22 cellular contexts compared by ENCODE assay signal in the genomic region with DNA sequence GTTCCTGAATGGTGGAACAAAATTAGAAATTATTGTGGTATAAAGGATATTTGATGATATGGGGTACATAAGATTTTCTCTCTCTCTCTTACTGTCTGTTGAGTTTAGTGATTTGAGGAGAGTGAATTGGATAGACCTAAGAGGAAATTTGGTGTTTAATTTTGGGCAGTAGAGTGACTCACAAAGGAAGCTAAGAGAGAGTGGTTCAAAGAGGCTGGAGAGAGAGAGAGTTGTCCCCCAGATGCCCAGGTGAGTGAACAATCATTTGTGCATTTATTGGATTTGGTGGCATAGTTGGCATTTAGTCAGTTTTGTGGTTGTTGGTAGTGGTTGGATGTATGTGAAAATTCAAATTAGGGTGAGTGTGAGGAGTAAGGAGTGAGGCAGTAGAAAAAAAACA.
"Had no signal": no experiment of that assay in that cellular context is flagged by ENCODE, and none has a peak within 500 bp of the region (broad histone marks: within the 10 kb centered on the region; RNA-seq: fewer than 3 reads in every experiment).

No MANE protein-coding gene starts in this region.

- H3K4me1 ChIP-seq: suprapubic skin had no signal

- H3K27ac Mint-ChIP-seq: dendritic cell treated with granulocyte-macrophage colony-stimulating factor and Interleukin-4, amounts not matched to agents 40 ng/mL and 50 ng/mL, for 4 days; stimulated activated naive B cell treated with anti-CD40 and anti-IgM and Interleukin-4, amounts not matched to agents 10 μg/mL and 1 μg/mL and 100 μg/mL, for 72 hours; type B pancreatic cell had no signal

- H3K36me3 Mint-ChIP-seq: type B pancreatic cell had no signal

- FAIRE-seq: colon, kidney, urothelium cell line had no signal

- H3K27me3 ChIP-seq: esophagus squamous epithelium, neutrophil, spleen, suprapubic skin, thyroid gland had no signal

- H3K9me3 Mint-ChIP-seq: dendritic cell treated with granulocyte-macrophage colony-stimulating factor and Interleukin-4, amounts not matched to agents 40 ng/mL and 50 ng/mL, for 4 days; stimulated activated naive B cell treated with anti-CD40 and anti-IgM and Interleukin-4, amounts not matched to agents 10 μg/mL and 1 μg/mL and 100 μg/mL, for 72 hours; type B pancreatic cell had no signal

- DNase-seq: esophagus squamous epithelium; foreskin fibroblast; kidney; left cardiac atrium; left ventricle myocardium inferior; lower lobe of right lung; mesenchymal stem cell; midbrain; posterior cingulate gyrus; spleen; stimulated activated CD4-positive, alpha-beta T cell treated with anti-CD3 and anti-CD28 coated beads, Interleukin-15, amount 100 ng/mL, for 24 hours; stimulated activated CD4-positive, alpha-beta T cell treated with anti-CD3 and anti-CD28 coated beads, Interleukin-1b, Interleukin-23, amount 100 ng/mL, for 48 hours; stimulated activated CD4-positive, alpha-beta T cell treated with anti-CD3 and anti-CD28 coated beads, Interleukin-4, amount 100 ng/mL, for 24 hours; stimulated activated naive B cell treated with anti-CD40 and anti-IgM and Interleukin-4, amounts not matched to agents 10 μg/mL and 1 μg/mL and 100 μg/mL, for 72 hours; thyroid gland had no signal

- H3K27ac ChIP-seq: esophagus squamous epithelium, left ventricle myocardium inferior, lower lobe of right lung, neutrophil, spleen, suprapubic skin, thyroid gland had no signal

- H3K4me3 Mint-ChIP-seq: dendritic cell treated with granulocyte-macrophage colony-stimulating factor and Interleukin-4, amounts not matched to agents 40 ng/mL and 50 ng/mL, for 4 days; stimulated activated naive B cell treated with anti-CD40 and anti-IgM and Interleukin-4, amounts not matched to agents 10 μg/mL and 1 μg/mL and 100 μg/mL, for 72 hours; type B pancreatic cell had no signal

- H3K36me3 ChIP-seq: left ventricle myocardium inferior, suprapubic skin, thyroid gland had no signal

- H3K27me3 Mint-ChIP-seq: dendritic cell treated with granulocyte-macrophage colony-stimulating factor and Interleukin-4, amounts not matched to agents 40 ng/mL and 50 ng/mL, for 4 days; stimulated activated naive B cell treated with anti-CD40 and anti-IgM and Interleukin-4, amounts not matched to agents 10 μg/mL and 1 μg/mL and 100 μg/mL, for 72 hours; type B pancreatic cell had no signal

- H3K4me3 ChIP-seq: esophagus squamous epithelium, left ventricle myocardium inferior, lower lobe of right lung, spleen, suprapubic skin, thyroid gland had no signal

- ATAC-seq: left cardiac atrium; lower lobe of right lung; sciatic nerve; stimulated activated naive B cell treated with anti-CD40 and anti-IgM and Interleukin-4, amounts not matched to agents 10 μg/mL and 1 μg/mL and 100 μg/mL, for 72 hours had no signal

- H3K9me3 ChIP-seq: esophagus squamous epithelium, left ventricle myocardium inferior, lower lobe of right lung, neutrophil, spleen, suprapubic skin, thyroid gland had no signal
